2 cellular contexts compared by ENCODE assay signal in the genomic region with DNA sequence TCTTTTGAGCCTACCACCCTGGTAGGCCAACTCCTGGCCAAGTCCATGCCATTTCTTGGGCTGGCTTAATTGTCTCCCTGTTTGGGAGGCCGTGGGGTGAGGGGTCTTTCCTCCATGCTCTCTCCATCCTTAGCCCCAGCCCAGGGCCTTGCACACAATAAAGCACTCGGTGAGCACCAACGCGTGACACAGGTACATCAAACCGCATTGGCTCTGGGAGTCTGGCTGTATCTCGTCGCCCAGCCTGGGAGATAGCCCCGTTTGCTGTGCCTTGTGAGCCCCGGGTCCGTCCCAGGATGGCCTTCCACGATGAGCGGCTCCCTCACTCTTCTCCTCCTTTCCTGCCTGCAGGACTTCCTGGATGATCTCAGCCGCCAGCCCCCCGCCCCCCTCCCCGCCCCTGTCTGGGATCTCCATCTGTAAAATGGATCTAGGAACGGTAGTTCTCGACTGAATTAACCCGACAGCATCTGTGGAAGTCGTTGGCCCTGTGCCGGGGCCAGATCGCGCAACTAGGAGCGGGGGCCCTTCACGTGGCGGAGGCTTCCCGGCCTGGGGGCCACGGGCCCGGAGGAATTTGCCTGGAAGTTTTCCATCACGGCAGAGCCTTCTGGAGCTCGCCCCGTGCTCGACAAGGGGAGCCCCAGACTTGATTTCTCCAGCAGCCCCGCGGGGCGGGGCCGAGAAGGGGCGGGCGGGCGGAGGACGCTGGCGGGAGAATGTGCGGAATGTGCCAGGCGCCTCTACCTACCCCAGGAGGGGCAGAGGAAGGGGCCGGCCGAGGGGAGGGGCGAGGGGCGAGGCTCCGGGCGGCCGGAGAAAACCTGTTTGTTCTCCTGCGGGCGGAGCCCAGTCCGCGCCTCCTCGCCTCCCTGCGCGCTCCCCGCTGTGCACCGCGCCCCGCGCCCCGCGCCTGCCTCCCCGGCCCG.
TF ChIP-seq lines count a peak whose summit lies in the region.

Gene ZNF185, plus strand, starts transcription at position 852 of the 929 bp plus-strand sequence. CDS start 16,423 bp downstream, outside the sequence.

TF ChIP-seq in Ishikawa, 13 proteins besides CTCF, POLR2A, EP300 and RAD21:
- TF ChIP-seq NFIC (IDR thresholded peaks at IDR 0.05): no peak
- TF ChIP-seq, protein P1, sequence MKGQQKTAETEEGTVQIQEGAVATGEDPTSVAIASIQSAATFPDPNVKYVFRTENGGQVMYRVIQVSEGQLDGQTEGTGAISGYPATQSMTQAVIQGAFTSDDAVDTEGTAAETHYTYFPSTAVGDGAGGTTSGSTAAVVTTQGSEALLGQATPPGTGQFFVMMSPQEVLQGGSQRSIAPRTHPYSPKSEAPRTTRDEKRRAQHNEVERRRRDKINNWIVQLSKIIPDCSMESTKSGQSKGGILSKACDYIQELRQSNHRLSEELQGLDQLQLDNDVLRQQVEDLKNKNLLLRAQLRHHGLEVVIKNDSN (IDR thresholded peaks at IDR 0.05): no peak
- peak; percentile 82 for TF ChIP-seq TEAD4 (IDR thresholded peaks at IDR 0.05)
- no peak for TF ChIP-seq TCF12 (IDR thresholded peaks at IDR 0.05; ENCODE audit: low read depth)
- TF ChIP-seq YY1 (IDR thresholded peaks at IDR 0.05; ENCODE audit: low read depth): no peak
- TF ChIP-seq MAX (IDR thresholded peaks at IDR 0.05): peak; percentile 28; the same call in 1 of the 2 replicates
- TF ChIP-seq TAF1 (IDR thresholded peaks at IDR 0.05; ENCODE audit: low read depth): 0 out of 2 replicates have a peak, but pooled peaks have one; percentile 19
- no peak for TF ChIP-seq REST (IDR thresholded peaks at IDR 0.05; ENCODE audit: low read depth)
- no peak for TF ChIP-seq FOXM1 (IDR thresholded peaks at IDR 0.05; ENCODE audit: borderline replicate concordance, low read depth)

TF ChIP-seq in H1, 55 proteins besides CTCF, POLR2A, EP300 and RAD21:
- TF ChIP-seq EZH2 (IDR thresholded peaks at IDR 0.05; ENCODE audit: low read depth, low read length, severe bottlenecking) (no peak), KDM4A (IDR thresholded peaks at IDR 0.05; ENCODE audit: low read depth, low read length, severe bottlenecking) (peak; percentile 10), TAF1 (IDR thresholded peaks at IDR 0.05; ENCODE audit: low read depth, low read length) (0 out of 2 replicates have a peak, but pooled peaks have one; percentile 12), ZNF274 (IDR thresholded peaks at IDR 0.05; ENCODE audit: borderline replicate concordance, extremely low read depth, low read length) (no peak), TEAD4 (IDR thresholded peaks at IDR 0.05; ENCODE audit: low read depth, low read length) (peak; percentile 93)
